ENCODE assay signal across 1 cellular context in the genomic region with DNA sequence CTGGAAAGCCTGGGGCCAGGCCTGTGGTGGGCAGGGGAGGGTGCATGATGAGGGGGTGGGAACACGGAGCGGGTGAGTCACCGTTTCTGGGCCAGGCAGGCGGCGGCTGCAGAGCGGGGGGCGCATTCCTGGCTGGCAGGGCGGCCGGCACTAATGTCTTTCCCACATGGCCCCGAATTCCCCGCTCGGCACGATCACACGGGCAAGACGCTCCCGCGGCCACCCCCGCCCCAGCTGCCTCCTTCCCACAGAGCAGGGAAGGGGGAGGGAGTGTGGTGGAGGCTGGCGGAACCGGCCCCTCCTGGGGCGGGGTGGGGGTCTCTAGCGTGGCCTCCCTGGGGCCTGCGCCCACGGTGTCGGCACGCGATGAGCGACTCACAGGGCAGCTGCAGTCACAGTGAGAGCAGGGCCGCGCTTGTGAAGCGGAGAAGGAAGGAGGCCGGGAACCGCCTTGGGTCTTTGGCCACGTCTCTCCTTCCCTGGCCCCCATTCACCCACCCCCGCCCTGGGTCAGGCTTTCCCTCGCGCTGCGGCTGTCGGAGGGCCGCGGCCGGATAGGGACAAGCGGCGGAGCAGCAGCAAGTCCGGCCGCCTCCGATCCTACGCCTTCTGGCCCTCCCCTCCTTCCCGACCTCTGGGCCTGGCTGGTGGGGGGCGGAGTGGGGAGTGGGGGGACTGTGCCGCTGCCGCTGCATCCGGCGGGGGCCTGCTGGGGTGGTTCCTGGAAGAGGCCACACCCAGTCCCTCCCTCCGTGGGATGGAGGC.
A peak's percentile ranks its signal among the peaks of the same experiment; 100 is the strongest.
TF ChIP-seq lines count a peak whose summit lies in the region.

No MANE protein-coding gene starts in this region.

TF ChIP-seq in SK-N-SH, 30 proteins besides CTCF, POLR2A, EP300 and RAD21 (continued from another document):
- TF ChIP-seq, protein P1, sequence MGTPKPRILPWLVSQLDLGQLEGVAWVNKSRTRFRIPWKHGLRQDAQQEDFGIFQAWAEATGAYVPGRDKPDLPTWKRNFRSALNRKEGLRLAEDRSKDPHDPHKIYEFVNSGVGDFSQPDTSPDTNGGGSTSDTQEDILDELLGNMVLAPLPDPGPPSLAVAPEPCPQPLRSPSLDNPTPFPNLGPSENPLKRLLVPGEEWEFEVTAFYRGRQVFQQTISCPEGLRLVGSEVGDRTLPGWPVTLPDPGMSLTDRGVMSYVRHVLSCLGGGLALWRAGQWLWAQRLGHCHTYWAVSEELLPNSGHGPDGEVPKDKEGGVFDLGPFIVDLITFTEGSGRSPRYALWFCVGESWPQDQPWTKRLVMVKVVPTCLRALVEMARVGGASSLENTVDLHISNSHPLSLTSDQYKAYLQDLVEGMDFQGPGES (IDR thresholded peaks at IDR 0.05; ENCODE audit: low read depth, low read length) = no peak
- TF ChIP-seq FOXJ3 (CRISPR knock-in tag; IDR thresholded peaks at IDR 0.05) = no peak
- TF ChIP-seq, protein P2, sequence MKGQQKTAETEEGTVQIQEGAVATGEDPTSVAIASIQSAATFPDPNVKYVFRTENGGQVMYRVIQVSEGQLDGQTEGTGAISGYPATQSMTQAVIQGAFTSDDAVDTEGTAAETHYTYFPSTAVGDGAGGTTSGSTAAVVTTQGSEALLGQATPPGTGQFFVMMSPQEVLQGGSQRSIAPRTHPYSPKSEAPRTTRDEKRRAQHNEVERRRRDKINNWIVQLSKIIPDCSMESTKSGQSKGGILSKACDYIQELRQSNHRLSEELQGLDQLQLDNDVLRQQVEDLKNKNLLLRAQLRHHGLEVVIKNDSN (IDR thresholded peaks at IDR 0.05; ENCODE audit: borderline replicate concordance, low read depth) = no peak
- peak; percentile 72 for TF ChIP-seq JUND (IDR thresholded peaks at IDR 0.05)
- peak; percentile 77 for TF ChIP-seq TCF12 (IDR thresholded peaks at IDR 0.05)
- peak; percentile 82; the same call in 1 of the 2 replicates for TF ChIP-seq FOSL2 (IDR thresholded peaks at IDR 0.05; ENCODE audit: borderline replicate concordance, low read depth)
- TF ChIP-seq YY1 (IDR thresholded peaks at IDR 0.05; ENCODE audit: low read depth) = no peak
- TF ChIP-seq SIN3A (IDR thresholded peaks at IDR 0.05; ENCODE audit: borderline replicate concordance, low read depth, low read length) = no peak
- no peak for TF ChIP-seq EZH2phosphoT487 (IDR thresholded peaks at IDR 0.05; ENCODE audit: borderline replicate concordance, low read depth)
- TF ChIP-seq, protein P3, sequence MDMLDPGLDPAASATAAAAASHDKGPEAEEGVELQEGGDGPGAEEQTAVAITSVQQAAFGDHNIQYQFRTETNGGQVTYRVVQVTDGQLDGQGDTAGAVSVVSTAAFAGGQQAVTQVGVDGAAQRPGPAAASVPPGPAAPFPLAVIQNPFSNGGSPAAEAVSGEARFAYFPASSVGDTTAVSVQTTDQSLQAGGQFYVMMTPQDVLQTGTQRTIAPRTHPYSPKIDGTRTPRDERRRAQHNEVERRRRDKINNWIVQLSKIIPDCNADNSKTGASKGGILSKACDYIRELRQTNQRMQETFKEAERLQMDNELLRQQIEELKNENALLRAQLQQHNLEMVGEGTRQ (IDR thresholded peaks at IDR 0.05; ENCODE audit: borderline replicate concordance, low read depth, low read length) = no peak
- TF ChIP-seq TEAD4 (IDR thresholded peaks at IDR 0.05; ENCODE audit: borderline replicate concordance, insufficient read depth) = peak; percentile 72; the same call in 1 of the 2 replicates
- TF ChIP-seq, protein P4, sequence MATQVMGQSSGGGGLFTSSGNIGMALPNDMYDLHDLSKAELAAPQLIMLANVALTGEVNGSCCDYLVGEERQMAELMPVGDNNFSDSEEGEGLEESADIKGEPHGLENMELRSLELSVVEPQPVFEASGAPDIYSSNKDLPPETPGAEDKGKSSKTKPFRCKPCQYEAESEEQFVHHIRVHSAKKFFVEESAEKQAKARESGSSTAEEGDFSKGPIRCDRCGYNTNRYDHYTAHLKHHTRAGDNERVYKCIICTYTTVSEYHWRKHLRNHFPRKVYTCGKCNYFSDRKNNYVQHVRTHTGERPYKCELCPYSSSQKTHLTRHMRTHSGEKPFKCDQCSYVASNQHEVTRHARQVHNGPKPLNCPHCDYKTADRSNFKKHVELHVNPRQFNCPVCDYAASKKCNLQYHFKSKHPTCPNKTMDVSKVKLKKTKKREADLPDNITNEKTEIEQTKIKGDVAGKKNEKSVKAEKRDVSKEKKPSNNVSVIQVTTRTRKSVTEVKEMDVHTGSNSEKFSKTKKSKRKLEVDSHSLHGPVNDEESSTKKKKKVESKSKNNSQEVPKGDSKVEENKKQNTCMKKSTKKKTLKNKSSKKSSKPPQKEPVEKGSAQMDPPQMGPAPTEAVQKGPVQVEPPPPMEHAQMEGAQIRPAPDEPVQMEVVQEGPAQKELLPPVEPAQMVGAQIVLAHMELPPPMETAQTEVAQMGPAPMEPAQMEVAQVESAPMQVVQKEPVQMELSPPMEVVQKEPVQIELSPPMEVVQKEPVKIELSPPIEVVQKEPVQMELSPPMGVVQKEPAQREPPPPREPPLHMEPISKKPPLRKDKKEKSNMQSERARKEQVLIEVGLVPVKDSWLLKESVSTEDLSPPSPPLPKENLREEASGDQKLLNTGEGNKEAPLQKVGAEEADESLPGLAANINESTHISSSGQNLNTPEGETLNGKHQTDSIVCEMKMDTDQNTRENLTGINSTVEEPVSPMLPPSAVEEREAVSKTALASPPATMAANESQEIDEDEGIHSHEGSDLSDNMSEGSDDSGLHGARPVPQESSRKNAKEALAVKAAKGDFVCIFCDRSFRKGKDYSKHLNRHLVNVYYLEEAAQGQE (IDR thresholded peaks at IDR 0.05; ENCODE audit: low read depth, low read length) = 0 out of 2 replicates have a peak, but pooled peaks have one; percentile 10
- TF ChIP-seq MXI1 (IDR thresholded peaks at IDR 0.05; ENCODE audit: low read depth, low read length) = no peak
- TF ChIP-seq NFIC (IDR thresholded peaks at IDR 0.05; ENCODE audit: borderline replicate concordance) = peak; percentile 62; the same call in 1 of the 2 replicates
- TF ChIP-seq, protein P5, sequence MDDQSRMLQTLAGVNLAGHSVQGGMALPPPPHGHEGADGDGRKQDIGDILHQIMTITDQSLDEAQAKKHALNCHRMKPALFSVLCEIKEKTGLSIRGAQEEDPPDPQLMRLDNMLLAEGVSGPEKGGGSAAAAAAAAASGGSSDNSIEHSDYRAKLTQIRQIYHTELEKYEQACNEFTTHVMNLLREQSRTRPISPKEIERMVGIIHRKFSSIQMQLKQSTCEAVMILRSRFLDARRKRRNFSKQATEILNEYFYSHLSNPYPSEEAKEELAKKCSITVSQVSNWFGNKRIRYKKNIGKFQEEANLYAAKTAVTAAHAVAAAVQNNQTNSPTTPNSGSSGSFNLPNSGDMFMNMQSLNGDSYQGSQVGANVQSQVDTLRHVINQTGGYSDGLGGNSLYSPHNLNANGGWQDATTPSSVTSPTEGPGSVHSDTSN (IDR thresholded peaks at IDR 0.05) = peak; percentile 44
